ENCODE assay signal across 1 cellular context in the genomic region with DNA sequence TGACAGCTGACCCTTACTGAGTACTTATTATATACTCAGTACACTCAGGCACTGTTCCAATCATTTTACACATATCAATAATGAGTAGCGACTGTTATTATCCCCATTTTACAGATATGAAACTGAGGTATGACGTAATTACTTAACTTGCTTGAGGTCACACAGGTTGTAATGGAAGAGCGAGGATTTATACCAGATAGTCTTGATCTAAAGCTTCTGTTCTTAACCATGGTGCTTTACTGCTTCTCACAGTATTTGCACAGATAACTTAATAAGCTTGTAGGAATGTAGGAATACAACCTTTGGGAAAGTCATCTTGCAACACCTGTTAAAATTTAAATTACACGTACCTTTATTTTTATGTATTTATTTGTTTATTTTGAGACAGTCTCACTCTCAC.
A peak's percentile ranks its signal among the peaks of the same experiment; 100 is the strongest.
TF ChIP-seq lines count a peak whose summit lies in the region.

No MANE protein-coding gene starts in this region.

TF ChIP-seq in GM12878, 131 proteins besides CTCF, POLR2A, EP300 and RAD21 (continued from another document):
- TF ChIP-seq, protein P1, sequence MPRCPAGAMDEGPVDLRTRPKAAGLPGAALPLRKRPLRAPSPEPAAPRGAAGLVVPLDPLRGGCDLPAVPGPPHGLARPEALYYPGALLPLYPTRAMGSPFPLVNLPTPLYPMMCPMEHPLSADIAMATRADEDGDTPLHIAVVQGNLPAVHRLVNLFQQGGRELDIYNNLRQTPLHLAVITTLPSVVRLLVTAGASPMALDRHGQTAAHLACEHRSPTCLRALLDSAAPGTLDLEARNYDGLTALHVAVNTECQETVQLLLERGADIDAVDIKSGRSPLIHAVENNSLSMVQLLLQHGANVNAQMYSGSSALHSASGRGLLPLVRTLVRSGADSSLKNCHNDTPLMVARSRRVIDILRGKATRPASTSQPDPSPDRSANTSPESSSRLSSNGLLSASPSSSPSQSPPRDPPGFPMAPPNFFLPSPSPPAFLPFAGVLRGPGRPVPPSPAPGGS (IDR thresholded peaks at IDR 0.05; ENCODE audit: borderline replicate concordance, insufficient read depth, low read depth, low read length, poor library complexity, severe bottlenecking) = no peak
- TF ChIP-seq KLF5 (IDR thresholded peaks at IDR 0.05; ENCODE audit: partially characterized antibody) = no peak
- no peak for TF ChIP-seq NFYA (IDR thresholded peaks at IDR 0.05; ENCODE audit: borderline replicate concordance, low read depth, low read length)
- TF ChIP-seq ATF7 (IDR thresholded peaks at IDR 0.05; ENCODE audit: low read depth) = peak; percentile 62; the same call in 1 of the 2 replicates
- TF ChIP-seq EED (IDR thresholded peaks at IDR 0.05; ENCODE audit: low read depth) = no peak
- TF ChIP-seq, protein P2, sequence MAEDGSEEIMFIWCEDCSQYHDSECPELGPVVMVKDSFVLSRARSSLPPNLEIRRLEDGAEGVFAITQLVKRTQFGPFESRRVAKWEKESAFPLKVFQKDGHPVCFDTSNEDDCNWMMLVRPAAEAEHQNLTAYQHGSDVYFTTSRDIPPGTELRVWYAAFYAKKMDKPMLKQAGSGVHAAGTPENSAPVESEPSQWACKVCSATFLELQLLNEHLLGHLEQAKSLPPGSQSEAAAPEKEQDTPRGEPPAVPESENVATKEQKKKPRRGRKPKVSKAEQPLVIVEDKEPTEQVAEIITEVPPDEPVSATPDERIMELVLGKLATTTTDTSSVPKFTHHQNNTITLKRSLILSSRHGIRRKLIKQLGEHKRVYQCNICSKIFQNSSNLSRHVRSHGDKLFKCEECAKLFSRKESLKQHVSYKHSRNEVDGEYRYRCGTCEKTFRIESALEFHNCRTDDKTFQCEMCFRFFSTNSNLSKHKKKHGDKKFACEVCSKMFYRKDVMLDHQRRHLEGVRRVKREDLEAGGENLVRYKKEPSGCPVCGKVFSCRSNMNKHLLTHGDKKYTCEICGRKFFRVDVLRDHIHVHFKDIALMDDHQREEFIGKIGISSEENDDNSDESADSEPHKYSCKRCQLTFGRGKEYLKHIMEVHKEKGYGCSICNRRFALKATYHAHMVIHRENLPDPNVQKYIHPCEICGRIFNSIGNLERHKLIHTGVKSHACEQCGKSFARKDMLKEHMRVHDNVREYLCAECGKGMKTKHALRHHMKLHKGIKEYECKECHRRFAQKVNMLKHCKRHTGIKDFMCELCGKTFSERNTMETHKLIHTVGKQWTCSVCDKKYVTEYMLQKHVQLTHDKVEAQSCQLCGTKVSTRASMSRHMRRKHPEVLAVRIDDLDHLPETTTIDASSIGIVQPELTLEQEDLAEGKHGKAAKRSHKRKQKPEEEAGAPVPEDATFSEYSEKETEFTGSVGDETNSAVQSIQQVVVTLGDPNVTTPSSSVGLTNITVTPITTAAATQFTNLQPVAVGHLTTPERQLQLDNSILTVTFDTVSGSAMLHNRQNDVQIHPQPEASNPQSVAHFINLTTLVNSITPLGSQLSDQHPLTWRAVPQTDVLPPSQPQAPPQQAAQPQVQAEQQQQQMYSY (CRISPR knock-in tag; IDR thresholded peaks at IDR 0.05) = no peak
TF ChIP-seq in GM12878: peak in this region for 1.
